Comparison of ENCODE assay signal across 24 cellular contexts in the genomic region with DNA sequence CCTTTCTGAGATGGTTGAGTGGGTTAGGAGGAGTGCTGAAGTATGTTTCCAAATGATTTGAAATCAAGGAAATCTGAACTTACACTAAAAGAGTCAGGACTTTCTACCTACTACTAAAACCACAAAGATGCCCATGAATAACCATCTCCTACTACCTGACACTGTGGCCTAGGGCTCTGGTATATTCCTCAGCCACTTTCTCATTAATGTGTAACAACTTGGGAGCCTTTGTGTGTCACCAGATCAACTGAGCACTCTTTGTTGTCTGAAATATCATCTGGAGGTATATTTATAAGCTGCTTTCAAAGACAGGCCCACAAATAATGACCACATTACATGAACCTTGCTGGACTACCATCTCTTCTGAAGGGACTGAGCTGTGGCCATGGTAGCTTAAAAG. TPM values are rescaled to one million over a fixed set of nuclear protein-coding genes. Genes with fewer than 3 reads are reported as not detected.
DNase-seq lines count a peak whose midpoint lies in the region; ATAC-seq and TF ChIP-seq lines count a peak whose summit lies in the region.
"Had no signal": no experiment of that assay in that cellular context is flagged by ENCODE, and none has a peak within 500 bp of the region (broad histone marks: within the 10 kb centered on the region; RNA-seq: fewer than 3 reads in every experiment).

No MANE protein-coding gene starts in this region.

- no peaks in the 10 kb centered on the region for H3K9me3 Mint-ChIP-seq in central memory CD8-positive, alpha-beta T cell
- H3K9me3 Mint-ChIP-seq: CD4-positive, alpha-beta T cell; CD8-positive, alpha-beta memory T cell; HFFc6 had no signal

- intact Hi-C loops in sciatic nerve (cut with DNase I) = no loop called here

- H3K4me1 Mint-ChIP-seq in central memory CD8-positive, alpha-beta T cell = peaks cover 2% of the 10 kb centered on the region

- no peaks in the 10 kb centered on the region for H3K79me2 ChIP-seq in MM.1S (ENCODE audit: low read length)

- H3K27me3 Mint-ChIP-seq in central memory CD8-positive, alpha-beta T cell = no peaks in the 10 kb centered on the region
- H3K27me3 Mint-ChIP-seq: CD4-positive, alpha-beta T cell; CD8-positive, alpha-beta memory T cell had no signal

- no peak for ATAC-seq in central memory CD8-positive, alpha-beta T cell (replicated peaks; ENCODE audit: extremely low read depth, poor library complexity, severe bottlenecking)
- no peak for ATAC-seq in sciatic nerve
- ATAC-seq: A549, GM12878 had no signal

- in situ Hi-C loops in Caki2 (cut with HindIII; ENCODE audit: low pct_unique_long_range_greater_than_20kb, low sequenced_read_pairs) = no loop called here

- H3K4me3 ChIP-seq in neutrophil (ENCODE audit: low read depth in 1 of 2, low read length in 1 of 2) = no peak overlapping the region
- H3K4me3 ChIP-seq in MM.1S (ENCODE audit: low read length) = no peak overlapping the region
- H3K4me3 ChIP-seq: A549; BLaER1 treated with 17β-estradiol and CSF1 and Interleukin-3, amounts not matched to agents 10 nM and 100 nM; GM12878; HAP-1 had no signal

- H3K36me3 ChIP-seq in neutrophil = peaks cover 73% of the 10 kb centered on the region
- no peaks in the 10 kb centered on the region for H3K36me3 ChIP-seq in MM.1S (replicated peaks; ENCODE audit: insufficient read depth, low read length)
- H3K36me3 ChIP-seq: HAP-1 had no signal

- no peaks in the 10 kb centered on the region for H3F3A ChIP-seq in MM.1S (ENCODE audit: insufficient read depth, low read length)

- no peak overlapping the region for H3K4me3 Mint-ChIP-seq in central memory CD8-positive, alpha-beta T cell
- H3K4me3 Mint-ChIP-seq: CD14-positive monocyte; CD4-positive, alpha-beta T cell; CD8-positive, alpha-beta memory T cell; HFFc6 had no signal

- TF ChIP-seq CTCF in neutrophil (IDR thresholded peaks at IDR 0.05) = no peak
- no peak for TF ChIP-seq CTCF in MM.1S (IDR thresholded peaks at IDR 0.05; ENCODE audit: low read length)

- DNase-seq in Caki2 (ENCODE audit: low read depth) = peak; percentile 29
- DNase-seq in central memory CD8-positive, alpha-beta T cell (ENCODE audit: low spot score in 2 of 2) = no peak
- peak; percentile 7 for DNase-seq in kidney glomerular epithelial cell (lab: John Stamatoyannopoulos, UW)
- no peak for DNase-seq in GF-D8 (lab: John Stamatoyannopoulos, UW)
- DNase-seq in MM.1S = no peak
- DNase-seq in sciatic nerve (ENCODE audit: low spot score) = no peak
- no peak for DNase-seq in activated CD4-positive, CD25-positive, alpha-beta regulatory T cell (lab: John Stamatoyannopoulos, UW)
- DNase-seq: 8988T; ACHN; AML-193; BE2C; Calu3; CD4-positive, alpha-beta T cell; CD8-positive, alpha-beta memory T cell; DMS53; DND-41; GOT3; HFFc6 had no signal

- H3K4me1 ChIP-seq in neutrophil (ENCODE audit: control insufficient read depth in 1 of 2, insufficient read depth in 1 of 2, low read depth in 1 of 2, low read length in 1 of 2) = peaks cover 44 to 60% of the 10 kb centered on the region in 2 experiments
- H3K4me1 ChIP-seq in MM.1S (ENCODE audit: low read length) = no peaks in the 10 kb centered on the region
- H3K4me1 ChIP-seq: A549 had no signal

- peak overlapping the region; percentile 62 for H3K27ac ChIP-seq in neutrophil
- no peak overlapping the region for H3K27ac ChIP-seq in MM.1S (ENCODE audit: low read length)
- H3K27ac ChIP-seq: A549; BLaER1 treated with 17β-estradiol and CSF1 and Interleukin-3, amounts not matched to agents 10 nM and 100 nM had no signal

- H2AFZ ChIP-seq in MM.1S (ENCODE audit: low read length) = no peak overlapping the region

- H3K27me3 ChIP-seq in neutrophil (no peaks in the 10 kb centered on the region), MM.1S (replicated peaks; ENCODE audit: insufficient read depth, low read length) (no peaks in the 10 kb centered on the region)
- H3K27me3 ChIP-seq: BE2C; BLaER1 treated with 17β-estradiol and CSF1 and Interleukin-3, amounts not matched to agents 10 nM and 100 nM had no signal

- H3K9me3 ChIP-seq in neutrophil = no peaks in the 10 kb centered on the region
- H3K9me3 ChIP-seq in MM.1S (replicated peaks; ENCODE audit: insufficient read depth, low read length) = no peaks in the 10 kb centered on the region
- H3K9me3 ChIP-seq: A549, BE2C, HAP-1 had no signal

- peaks cover 8% of the 10 kb centered on the region for H3K36me3 Mint-ChIP-seq in central memory CD8-positive, alpha-beta T cell (ENCODE audit: insufficient read depth)

- H3K4me2 ChIP-seq in MM.1S (ENCODE audit: low read depth, low read length) = no peak overlapping the region
- H3K4me2 ChIP-seq: A549; BLaER1 treated with 17β-estradiol and CSF1 and Interleukin-3, amounts not matched to agents 10 nM and 100 nM had no signal

- H4K20me1 ChIP-seq in MM.1S (ENCODE audit: insufficient read depth, low read length) = no peaks in the 10 kb centered on the region
- H4K20me1 ChIP-seq: BLaER1 treated with 17β-estradiol and CSF1 and Interleukin-3, amounts not matched to agents 10 nM and 100 nM had no signal

- H3K9ac ChIP-seq in MM.1S (ENCODE audit: low read length) = no peak overlapping the region
- H3K9ac ChIP-seq: BLaER1 treated with 17β-estradiol and CSF1 and Interleukin-3, amounts not matched to agents 10 nM and 100 nM had no signal

- H3K27ac Mint-ChIP-seq in central memory CD8-positive, alpha-beta T cell (ENCODE audit: low read depth) = peak overlapping the region; percentile 72
- H3K27ac Mint-ChIP-seq: CD4-positive, alpha-beta T cell; HFFc6 had no signal

- H3K9me2 ChIP-seq in MM.1S (replicated peaks; ENCODE audit: insufficient read depth, low read length) = no peaks in the 10 kb centered on the region

RNA-seq across cellular contexts. Expression of gene RELT, which starts 43.9 kb away (rescaled TPM):
- total RNA-seq in Caki2 (2014; rRNA removed; shearing (Covaris generic); ENCODE audit: low replicate concordance) = 2.5 and 3.8 TPM in 2 replicates
- total RNA-seq in sciatic nerve = 9.4 TPM

Comparison
In these comparisons a context has a peak if more than half of its experiments do, and no peak if none do; other contexts are left out.
1. DNase-seq: peak in Caki2 (single experiment) and kidney glomerular epithelial cell (single experiment); none in central memory CD8-positive, alpha-beta T cell (0 of 2), GF-D8 (single experiment), MM.1S (single experiment), sciatic nerve (single experiment) and activated CD4-positive, CD25-positive, alpha-beta regulatory T cell (0 of 4).